Comparison of ENCODE assay signal across 15 cellular contexts in genomic region chr7:44110724-44111635, GRCh38. TPM values are rescaled to one million over a fixed set of nuclear protein-coding genes. Genes with fewer than 3 reads are reported as not detected.
"Had no signal": no experiment of that assay in that cellular context is flagged by ENCODE, and none has a peak within 500 bp of the region (broad histone marks: within the 10 kb centered on the region; RNA-seq: fewer than 3 reads in every experiment).

No MANE protein-coding gene starts in this region.

- H3K4me1 ChIP-seq: neural progenitor cell, parathyroid adenoma, thyroid gland had no signal

- H3K27ac ChIP-seq: neural progenitor cell, parathyroid adenoma, thyroid gland, VCaP had no signal

- DNase-seq: activated CD4-positive, alpha-beta memory T cell treated with anti-CD3 and anti-CD28 coated beads, Interleukin-2, amount 10 ng/mL, durations not matched to agents 7 days and 5 days; activated CD4-positive, alpha-beta T cell treated with anti-CD3 and anti-CD28 coated beads for 36 hours; activated CD8-positive, alpha-beta memory T cell treated with anti-CD3 and anti-CD28 coated beads, Interleukin-2, amount 50 U/mL, for 4 hours; activated T-cell treated with anti-CD3 and anti-CD28 coated beads, Interleukin-2, amount 50 U/mL, for 72 hours; cortex of kidney; effector CD8-positive, alpha-beta T cell; retina; thyroid gland had no signal

- ATAC-seq: activated CD4-positive, alpha-beta T cell treated with anti-CD3 and anti-CD28 coated beads for 36 hours; activated T-cell treated with anti-CD3 and anti-CD28 coated beads, Interleukin-2, amount 50 U/mL, for 72 hours; gastroesophageal sphincter had no signal

- H3K36me3 ChIP-seq: neural progenitor cell had no signal

- H3K4me2 ChIP-seq: neural progenitor cell had no signal

- H3K79me2 ChIP-seq: parathyroid adenoma had no signal

- H2AFZ ChIP-seq: neural progenitor cell, parathyroid adenoma had no signal

- H3K9ac ChIP-seq: neural progenitor cell, parathyroid adenoma had no signal

- H3K9me3 ChIP-seq: gastroesophageal sphincter, thyroid gland had no signal

- H3K27me3 ChIP-seq: gastroesophageal sphincter, thyroid gland had no signal

- H3K4me3 ChIP-seq: gastroesophageal sphincter, neural progenitor cell, thyroid gland had no signal

RNA-seq across cellular contexts. Expression of gene MYL7, which starts 30.2 kb away (rescaled TPM):
- total RNA-seq: activated CD4-positive, alpha-beta memory T cell treated with anti-CD3 and anti-CD28 coated beads, Interleukin-2, amount 10 ng/mL, durations not matched to agents 7 days and 5 days; activated CD4-positive, alpha-beta T cell treated with anti-CD3 and anti-CD28 coated beads for 36 hours; activated T-cell treated with anti-CD3 and anti-CD28 coated beads, Interleukin-2, amount 50 U/mL, for 72 hours; gastroesophageal sphincter; lower leg skin; myocyte; thyroid gland had no signal

RNA-seq across cellular contexts. Expression of gene PGAM2, which starts 45.6 kb away (rescaled TPM):
- total RNA-seq: activated CD4-positive, alpha-beta T cell treated with anti-CD3 and anti-CD28 coated beads for 36 hours had no signal
- polyA plus RNA-seq: keratinocyte had no signal
